Comparison of ENCODE assay signal across 20 cellular contexts in the genomic region with DNA sequence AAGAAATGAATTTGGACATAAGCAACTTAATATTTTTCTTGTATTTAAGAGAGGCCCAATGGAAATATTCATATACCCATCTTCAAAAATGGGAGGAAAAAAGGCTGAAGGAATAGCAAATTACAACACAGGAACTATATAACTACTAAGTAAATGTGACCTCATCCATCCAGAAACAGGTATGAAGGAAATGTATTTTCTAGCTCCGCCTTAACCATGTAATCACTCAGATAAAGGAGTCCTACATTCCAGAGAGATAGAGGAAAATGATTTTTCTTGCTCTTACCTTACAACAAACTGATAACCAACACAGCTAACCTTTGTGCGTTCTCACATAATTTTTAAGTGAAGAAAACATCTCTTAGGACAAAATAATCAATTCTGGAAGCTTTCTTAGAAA.
A peak's percentile ranks its signal among the peaks of the same experiment; 100 is the strongest.
DNase-seq lines count a peak whose midpoint lies in the region; ATAC-seq, FAIRE-seq and TF ChIP-seq lines count a peak whose summit lies in the region.
"Had no signal": no experiment of that assay in that cellular context is flagged by ENCODE, and none has a peak within 500 bp of the region (broad histone marks: within the 10 kb centered on the region; RNA-seq: fewer than 3 reads in every experiment).

No MANE protein-coding gene starts in this region.

- H3K79me2 ChIP-seq in hepatocyte = peaks cover 65% of the 10 kb centered on the region

- no peaks in the 10 kb centered on the region for H3K27me3 Mint-ChIP-seq in natural killer cell (ENCODE audit: low read depth in 2 of 2)
- no peaks in the 10 kb centered on the region for H3K27me3 Mint-ChIP-seq in natural killer cell treated with Interleukin-12 subunit alpha and Interleukin-12 subunit beta and Interleukin-15 and Interleukin-18, amount 100 ng/mL, for 72 hours
- H3K27me3 Mint-ChIP-seq: CD4-positive, alpha-beta T cell; IgD-negative memory B cell had no signal

- no peaks in the 10 kb centered on the region for H4K20me1 ChIP-seq in hepatocyte (ENCODE audit: insufficient read depth, poor library complexity, severe bottlenecking)

- no peak overlapping the region for H3K4me3 ChIP-seq in hepatocyte
- H3K4me3 ChIP-seq in small intestine (ENCODE audit: low read depth in 1 of 2, low read length in 2 of 2) = no peak overlapping the region
- H3K4me3 ChIP-seq: A549, GM23338 had no signal

- no peaks in the 10 kb centered on the region for H3K36me3 Mint-ChIP-seq in natural killer cell
- no peaks in the 10 kb centered on the region for H3K36me3 Mint-ChIP-seq in natural killer cell treated with Interleukin-12 subunit alpha and Interleukin-12 subunit beta and Interleukin-15 and Interleukin-18, amount 100 ng/mL, for 72 hours
- H3K36me3 Mint-ChIP-seq: IgD-negative memory B cell had no signal

- H3K27me3 ChIP-seq in hepatocyte = no peaks in the 10 kb centered on the region
- no peaks in the 10 kb centered on the region for H3K27me3 ChIP-seq in small intestine (ENCODE audit: control insufficient read depth in 2 of 2, insufficient read depth in 2 of 2, low read length in 2 of 2)

- intact Hi-C loops in natural killer cell (cut with micrococcal nuclease) = no loop called here

- DNase-seq in natural killer cell = no peak
- DNase-seq in natural killer cell treated with Interleukin-12 subunit alpha and Interleukin-12 subunit beta and Interleukin-15 and Interleukin-18, amount 100 ng/mL, for 72 hours (ENCODE audit: low spot score) = no peak
- DNase-seq in hepatocyte (ENCODE audit: low spot score) = no peak
- peak; percentile 22 for DNase-seq in small intestine
- no peak for DNase-seq in T-helper 1 cell
- no peak for DNase-seq in SKM-1 treated with dmso at 0.1 percent for 144 hours (lab: John Stamatoyannopoulos, UW; ENCODE audit: unreplicated experiment)
- DNase-seq: AML-193; CD4-positive, alpha-beta T cell; HCEC 1CT had no signal

- H3K9me3 Mint-ChIP-seq in natural killer cell = no peaks in the 10 kb centered on the region
- no peaks in the 10 kb centered on the region for H3K9me3 Mint-ChIP-seq in natural killer cell treated with Interleukin-12 subunit alpha and Interleukin-12 subunit beta and Interleukin-15 and Interleukin-18, amount 100 ng/mL, for 72 hours
- H3K9me3 Mint-ChIP-seq: CD4-positive, alpha-beta T cell; GM23338; IgD-negative memory B cell had no signal

- H3K4me1 Mint-ChIP-seq in natural killer cell = peaks cover 63 to 86% of the 10 kb centered on the region in 2 donors
- peaks cover 39 to 51% of the 10 kb centered on the region in 2 donors for H3K4me1 Mint-ChIP-seq in natural killer cell treated with Interleukin-12 subunit alpha and Interleukin-12 subunit beta and Interleukin-15 and Interleukin-18, amount 100 ng/mL, for 72 hours (ENCODE audit: low read depth in 2 of 2)
- H3K4me1 Mint-ChIP-seq: IgD-negative memory B cell had no signal

- H3K9me2 ChIP-seq in hepatocyte (replicated peaks; ENCODE audit: insufficient read depth) = no peaks in the 10 kb centered on the region

- 72% methylated on average over 2 of the region's 2 CpGs for WGBS in hepatocyte (ENCODE audit: low lambda C conversion rate, missing lambda C conversion rate)
- 75 to 95% (median 88%) methylated on average over 2 of the region's 2 CpGs for WGBS in small intestine, 3 donors

- no peak overlapping the region for H2AFZ ChIP-seq in hepatocyte
- H2AFZ ChIP-seq: GM23338 had no signal

- no peak overlapping the region for H3K4me3 Mint-ChIP-seq in natural killer cell
- H3K4me3 Mint-ChIP-seq in natural killer cell treated with Interleukin-12 subunit alpha and Interleukin-12 subunit beta and Interleukin-15 and Interleukin-18, amount 100 ng/mL, for 72 hours = no peak overlapping the region
- H3K4me3 Mint-ChIP-seq: CD4-positive, alpha-beta T cell; GM23338; IgD-negative memory B cell had no signal

- no peak for FAIRE-seq in small intestine (lab: Jason Lieb, UNC)
- FAIRE-seq: A549, D721Med, G401.6, GM12891, GM18507, HTR-8/SVneo had no signal

- H3K4me2 ChIP-seq in hepatocyte = peak overlapping the region; percentile 32
- H3K4me2 ChIP-seq: A549, GM23338 had no signal

- H3K27ac Mint-ChIP-seq in natural killer cell = peak overlapping the region; percentile 24 to 61
- H3K27ac Mint-ChIP-seq in natural killer cell treated with Interleukin-12 subunit alpha and Interleukin-12 subunit beta and Interleukin-15 and Interleukin-18, amount 100 ng/mL, for 72 hours = peak overlapping the region in 1 of 2 donors; percentile 74
- H3K27ac Mint-ChIP-seq: CD4-positive, alpha-beta T cell; GM23338; IgD-negative memory B cell had no signal

- H3K36me3 ChIP-seq in hepatocyte (replicated peaks; ENCODE audit: insufficient read depth, low read depth) (no peaks in the 10 kb centered on the region), small intestine (ENCODE audit: control insufficient read depth in 2 of 2, insufficient read depth in 2 of 2, low read length in 2 of 2) (no peaks in the 10 kb centered on the region)

- TF ChIP-seq CTCF in natural killer cell (IDR thresholded peaks at IDR 0.05) (no peak), hepatocyte (IDR thresholded peaks at IDR 0.05; ENCODE audit: poor library complexity) (no peak)

- no peaks in the 10 kb centered on the region for H3K9me3 ChIP-seq in hepatocyte (ENCODE audit: low read depth)
- H3K9me3 ChIP-seq in small intestine (ENCODE audit: control insufficient read depth, low read depth) = no peaks in the 10 kb centered on the region
- H3K9me3 ChIP-seq: A549 had no signal

- H3K27ac ChIP-seq in hepatocyte (peak overlapping the region; percentile 47), small intestine (ENCODE audit: low read depth in 1 of 2, low read length in 1 of 2) (no peak overlapping the region)
- H3K27ac ChIP-seq: 22Rv1, A549, C4-2B had no signal

- ATAC-seq in natural killer cell (no peak), HG03354 (IDR thresholded peaks at IDR 0.05; ENCODE audit: poor library complexity, severe bottlenecking, unreplicated experiment) (no peak)
- no peak for ATAC-seq in natural killer cell treated with Interleukin-12 subunit alpha and Interleukin-12 subunit beta and Interleukin-15 and Interleukin-18, amount 100 ng/mL, for 72 hours
- ATAC-seq: GM23338 had no signal

- peaks cover 13% of the 10 kb centered on the region for H3K4me1 ChIP-seq in hepatocyte (ENCODE audit: insufficient read depth)
- no peaks in the 10 kb centered on the region for H3K4me1 ChIP-seq in small intestine (ENCODE audit: control insufficient read depth in 2 of 2, insufficient read depth in 1 of 2, low read depth in 1 of 2, low read length in 1 of 2)
